Comparison of ENCODE assay signal across 7 cellular contexts in the genomic region with DNA sequence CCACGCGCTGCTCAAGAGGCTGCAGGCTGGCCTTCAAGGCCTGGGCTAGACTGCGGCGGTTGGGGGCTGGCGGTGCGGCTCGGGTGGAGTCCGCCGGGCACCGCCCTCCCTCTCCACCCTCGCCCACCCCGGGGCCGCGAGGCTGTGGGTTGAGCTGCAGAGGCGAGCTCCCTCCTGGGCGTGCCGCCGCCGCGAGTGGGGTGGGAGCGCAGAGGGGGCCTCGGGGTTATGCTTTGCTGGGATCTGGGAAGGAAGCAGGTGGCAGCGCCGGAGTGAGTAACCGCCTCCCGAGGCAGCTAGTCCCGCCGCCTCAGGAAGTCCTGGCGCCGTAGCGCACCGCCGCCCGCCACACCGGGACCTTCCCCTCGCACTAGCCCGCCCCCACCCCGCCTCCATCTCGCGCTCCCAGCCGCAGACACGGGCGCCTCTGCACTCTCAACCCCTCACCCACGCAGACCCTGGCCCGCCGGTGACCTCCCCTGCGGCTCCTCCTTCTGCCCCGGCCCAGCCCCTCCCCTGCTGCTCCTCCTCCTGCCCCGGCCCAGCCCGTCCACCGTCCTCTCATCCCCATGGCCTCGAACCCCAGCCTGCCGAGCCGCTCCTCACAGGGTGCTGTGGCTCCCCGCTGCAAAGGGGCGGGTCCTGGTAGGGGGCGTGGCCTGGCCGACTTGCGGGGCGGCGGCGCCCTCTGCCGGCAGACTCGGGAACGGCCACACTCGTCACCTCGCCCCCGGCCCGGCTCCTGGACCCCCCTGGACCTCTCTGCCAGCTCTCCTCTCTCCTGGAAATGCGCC. TPM values are rescaled to one million over a fixed set of nuclear protein-coding genes. Genes with fewer than 3 reads are reported as not detected.
DNase-seq lines count a peak whose midpoint lies in the region; ATAC-seq and TF ChIP-seq lines count a peak whose summit lies in the region.

No MANE protein-coding gene starts in this region.

- peak overlapping the region; percentile 70 for H3K4me3 ChIP-seq in HUES6 (ENCODE audit: low read depth, low read length)

- DNase-seq in GM13977 (ENCODE audit: low spot score) (peak; percentile 96), fibroblast of peridontal ligament (ENCODE audit: extremely low read depth) (peak; percentile 50)
- peak; percentile 85 for DNase-seq in activated T-helper 1 cell treated with anti-CD3 and anti-CD28 coated beads, Interleukin-12 subunit alpha, Interleukin-12 subunit beta, Interleukin-2, Interleukin-4 antibody, amounts not matched to agents 30 ng/mL and 10 ng/mL and 1 ng/mL, durations not matched to agents 14 hours and 24 hours and 36 hours (ENCODE audit: low spot score)
- peak; percentile 96 for DNase-seq in stimulated activated naive CD8-positive, alpha-beta T cell treated with anti-CD3 and anti-CD28 coated beads, Interleukin-15, Interleukin-2, amounts not matched to agents 100 U/mL and 50 U/mL, for 24 hours

- no peaks in the 10 kb centered on the region for H3K9me3 ChIP-seq in HUES6 (ENCODE audit: control insufficient read depth, insufficient read depth, low read depth, low read length)

- peaks cover 36% of the 10 kb centered on the region for H3K27me3 ChIP-seq in HUES6 (ENCODE audit: control insufficient read depth, insufficient read depth, low read length)

- H3K4me1 Mint-ChIP-seq in activated T-helper 1 cell treated with anti-CD3 and anti-CD28 coated beads, Interleukin-12 subunit alpha, Interleukin-12 subunit beta, Interleukin-2, Interleukin-4 antibody, amounts not matched to agents 30 ng/mL and 10 ng/mL and 1 ng/mL, durations not matched to agents 14 hours and 24 hours and 36 hours (ENCODE audit: low read depth), result peaks cover 45% of the 10 kb centered on the region
- peaks cover 33% of the 10 kb centered on the region for H3K4me1 Mint-ChIP-seq in nephron

- H3K27me3 Mint-ChIP-seq in activated T-helper 1 cell treated with anti-CD3 and anti-CD28 coated beads, Interleukin-12 subunit alpha, Interleukin-12 subunit beta, Interleukin-2, Interleukin-4 antibody, amounts not matched to agents 30 ng/mL and 10 ng/mL and 1 ng/mL, durations not matched to agents 14 hours and 24 hours and 36 hours (ENCODE audit: insufficient read depth), result peaks cover 14% of the 10 kb centered on the region
- H3K27me3 Mint-ChIP-seq in nephron (ENCODE audit: low read depth), result peaks cover 22% of the 10 kb centered on the region

- H3K36me3 ChIP-seq in HUES6 (ENCODE audit: control insufficient read depth, insufficient read depth, low read length), result no peaks in the 10 kb centered on the region

- H3K9ac ChIP-seq in HUES6 (ENCODE audit: low read length), result peak overlapping the region; percentile 56

- intact Hi-C loops in activated T-helper 1 cell treated with anti-CD3 and anti-CD28 coated beads, Interleukin-12 subunit alpha, Interleukin-12 subunit beta, Interleukin-2, Interleukin-4 antibody, amounts not matched to agents 30 ng/mL and 10 ng/mL and 1 ng/mL, durations not matched to agents 14 hours and 24 hours and 36 hours (cut with micrococcal nuclease), result loop anchor here (1.0 to 5.0 kb wide), 5 partner anchors 16 to 196 kb away; no protein-coding TSS in a partner anchor

- H3K36me3 Mint-ChIP-seq in activated T-helper 1 cell treated with anti-CD3 and anti-CD28 coated beads, Interleukin-12 subunit alpha, Interleukin-12 subunit beta, Interleukin-2, Interleukin-4 antibody, amounts not matched to agents 30 ng/mL and 10 ng/mL and 1 ng/mL, durations not matched to agents 14 hours and 24 hours and 36 hours (ENCODE audit: low read depth), result no peaks in the 10 kb centered on the region
- no peaks in the 10 kb centered on the region for H3K36me3 Mint-ChIP-seq in nephron (ENCODE audit: low read depth)

- in situ Hi-C loops in GM13977 (cut with MboI; ENCODE audit: low pct_unique_long_range_greater_than_20kb, low sequenced_read_pairs, unreplicated experiment), result loop anchor here (10.0 kb wide), 1 partner anchor 101 kb away; no protein-coding TSS in a partner anchor

- peak overlapping the region; percentile 99 for H3K27ac Mint-ChIP-seq in activated T-helper 1 cell treated with anti-CD3 and anti-CD28 coated beads, Interleukin-12 subunit alpha, Interleukin-12 subunit beta, Interleukin-2, Interleukin-4 antibody, amounts not matched to agents 30 ng/mL and 10 ng/mL and 1 ng/mL, durations not matched to agents 14 hours and 24 hours and 36 hours
- H3K27ac Mint-ChIP-seq in nephron, result no peak overlapping the region

- TF ChIP-seq CTCF in GM13977 (IDR thresholded peaks at IDR 0.05; ENCODE audit: extremely low read depth, insufficient read depth, missing control alignments) (peak; percentile 93), nephron (IDR thresholded peaks at IDR 0.05; ENCODE audit: unreplicated experiment in 3 of 3) (peak; percentile 96 to 98 (median 96))

- H3K9me3 Mint-ChIP-seq in activated T-helper 1 cell treated with anti-CD3 and anti-CD28 coated beads, Interleukin-12 subunit alpha, Interleukin-12 subunit beta, Interleukin-2, Interleukin-4 antibody, amounts not matched to agents 30 ng/mL and 10 ng/mL and 1 ng/mL, durations not matched to agents 14 hours and 24 hours and 36 hours, result no peaks in the 10 kb centered on the region
- peaks cover 3% of the 10 kb centered on the region for H3K9me3 Mint-ChIP-seq in nephron

- no peak overlapping the region for H3K27ac ChIP-seq in HUES6 (ENCODE audit: low read depth, low read length)

- H3K4me1 ChIP-seq in HUES6 (ENCODE audit: control insufficient read depth, insufficient read depth, low read length), result peaks cover 21% of the 10 kb centered on the region

- peak; percentile 69 for ATAC-seq in stimulated activated naive CD8-positive, alpha-beta T cell treated with anti-CD3 and anti-CD28 coated beads, Interleukin-15, Interleukin-2, amounts not matched to agents 100 U/mL and 50 U/mL, for 24 hours

- peak overlapping the region; percentile 86 for H3K4me3 Mint-ChIP-seq in activated T-helper 1 cell treated with anti-CD3 and anti-CD28 coated beads, Interleukin-12 subunit alpha, Interleukin-12 subunit beta, Interleukin-2, Interleukin-4 antibody, amounts not matched to agents 30 ng/mL and 10 ng/mL and 1 ng/mL, durations not matched to agents 14 hours and 24 hours and 36 hours
- peak overlapping the region; percentile 75 to 81 (median 81) for H3K4me3 Mint-ChIP-seq in nephron

TF ChIP-seq in PFSK-1, 5 proteins besides CTCF, POLR2A, EP300 and RAD21:
- TF ChIP-seq FOXP2 (optimal IDR thresholded peaks at IDR 0.05; ENCODE audit: borderline replicate concordance, extremely low read depth, extremely low read length, insufficient read depth), result peak; percentile 81
- no peak for TF ChIP-seq POLR2AphosphoS5 (IDR thresholded peaks at IDR 0.05; ENCODE audit: low read depth, low read length)

RNA-seq across cellular contexts. Expression of gene TAMALIN, which starts 16.6 kb away (rescaled TPM):
- 42.1 TPM for polyA plus RNA-seq in PFSK-1 (2012; ENCODE audit: insufficient read length, low read depth)
- 8.9 and 12.8 TPM in 2 replicates for total RNA-seq in activated T-helper 1 cell treated with anti-CD3 and anti-CD28 coated beads, Interleukin-12 subunit alpha, Interleukin-12 subunit beta, Interleukin-2, Interleukin-4 antibody, amounts not matched to agents 30 ng/mL and 10 ng/mL and 1 ng/mL, durations not matched to agents 14 hours and 24 hours and 36 hours

RNA-seq across cellular contexts. Expression of gene NR4A1, which starts 27.9 kb away (rescaled TPM):
- 52.5 TPM for polyA plus RNA-seq in PFSK-1 (2012; ENCODE audit: insufficient read length, low read depth)
- total RNA-seq in activated T-helper 1 cell treated with anti-CD3 and anti-CD28 coated beads, Interleukin-12 subunit alpha, Interleukin-12 subunit beta, Interleukin-2, Interleukin-4 antibody, amounts not matched to agents 30 ng/mL and 10 ng/mL and 1 ng/mL, durations not matched to agents 14 hours and 24 hours and 36 hours, result 52.7 and 60.3 TPM in 2 replicates

RNA-seq across cellular contexts. Expression of gene ATG101, which starts 46.4 kb away (rescaled TPM):
- 143 TPM for polyA plus RNA-seq in PFSK-1 (2012; ENCODE audit: insufficient read length, low read depth)
- total RNA-seq in activated T-helper 1 cell treated with anti-CD3 and anti-CD28 coated beads, Interleukin-12 subunit alpha, Interleukin-12 subunit beta, Interleukin-2, Interleukin-4 antibody, amounts not matched to agents 30 ng/mL and 10 ng/mL and 1 ng/mL, durations not matched to agents 14 hours and 24 hours and 36 hours, result 56.2 and 63.3 TPM in 2 replicates

RNA-seq across cellular contexts. Expression of gene SMIM41, which starts 56.1 kb away (rescaled TPM):
- polyA plus RNA-seq in PFSK-1 (2012; ENCODE audit: insufficient read length, low read depth), result not detected
- total RNA-seq in activated T-helper 1 cell treated with anti-CD3 and anti-CD28 coated beads, Interleukin-12 subunit alpha, Interleukin-12 subunit beta, Interleukin-2, Interleukin-4 antibody, amounts not matched to agents 30 ng/mL and 10 ng/mL and 1 ng/mL, durations not matched to agents 14 hours and 24 hours and 36 hours, result 0.44 TPM in 1 of 2 replicates, not detected in the other
